Comparison of ENCODE assay signal across 10 cellular contexts in genomic region chr6:34672657-34673043, GRCh38. TPM values are rescaled to one million over a fixed set of nuclear protein-coding genes. Genes with fewer than 3 reads are reported as not detected.
DNase-seq lines count a peak whose midpoint lies in the region; ATAC-seq and TF ChIP-seq lines count a peak whose summit lies in the region.
"Had no signal": no experiment of that assay in that cellular context is flagged by ENCODE, and none has a peak within 500 bp of the region (broad histone marks: within the 10 kb centered on the region; RNA-seq: fewer than 3 reads in every experiment).

No MANE protein-coding gene starts in this region.

- H3K27me3 Mint-ChIP-seq in Calu3 (ENCODE audit: unreplicated experiment): no peaks in the 10 kb centered on the region

- CTCF ChIA-PET in Calu3 (lab: Charles Lee): interaction anchor here (0.6 to 2.4 kb wide), 5 partner anchors 8 to 102 kb away, joined by 3 to 18 read pairs (median 7); no protein-coding TSS in a partner anchor

- H3K36me3 ChIP-seq in KMS-11 (ENCODE audit: insufficient read depth): no peaks in the 10 kb centered on the region
- H3K36me3 ChIP-seq in body of pancreas (replicated peaks in 1 of 2; ENCODE audit: insufficient read depth in 1 of 2, low read depth in 2 of 2): no peaks in the 10 kb centered on the region
- H3K36me3 ChIP-seq in osteoblast (ENCODE audit: insufficient read depth, low read length): no peaks in the 10 kb centered on the region
- H3K36me3 ChIP-seq: uterus had no signal

- H3K27ac Mint-ChIP-seq in Calu3 (ENCODE audit: unreplicated experiment): peak overlapping the region; percentile 34

- DNase-seq in Calu3 (no peak), body of pancreas (no peak), osteoblast (ENCODE audit: insufficient read length, low spot score, missing footprints) (no peak), NCI-H748 (lab: John Stamatoyannopoulos, UW; ENCODE audit: unreplicated experiment) (no peak), posterior cingulate gyrus (no peak)
- DNase-seq: anterior cingulate cortex, occipital lobe, uterus had no signal

- H3K4me1 Mint-ChIP-seq in Calu3 (ENCODE audit: low read depth, unreplicated experiment): peaks cover 50% of the 10 kb centered on the region

- H3K9ac ChIP-seq in KMS-11: peak overlapping the region; percentile 50; the same call in 1 of the 2 replicates

- peaks cover 11% of the 10 kb centered on the region for H3K36me3 Mint-ChIP-seq in Calu3 (ENCODE audit: insufficient read depth, unreplicated experiment)

- no peak overlapping the region for H2AFZ ChIP-seq in KMS-11 (ENCODE audit: low read depth)
- H2AFZ ChIP-seq in osteoblast (ENCODE audit: low read length): no peak overlapping the region

- H3K27me3 ChIP-seq in KMS-11 (ENCODE audit: insufficient read depth, low read depth) (no peaks in the 10 kb centered on the region), body of pancreas (no peaks in the 10 kb centered on the region), osteoblast (ENCODE audit: insufficient read depth, low read length) (no peaks in the 10 kb centered on the region)
- H3K27me3 ChIP-seq: uterus had no signal

- H3K9me3 Mint-ChIP-seq in Calu3 (ENCODE audit: low read depth, unreplicated experiment): no peaks in the 10 kb centered on the region

- H4K20me1 ChIP-seq in KMS-11 (ENCODE audit: insufficient read depth) (no peaks in the 10 kb centered on the region), osteoblast (ENCODE audit: insufficient read depth, low read length) (peaks cover 3% of the 10 kb centered on the region)

- H3K27ac ChIP-seq in KMS-11: peak overlapping the region; percentile 85
- H3K27ac ChIP-seq in body of pancreas: peak overlapping the region in 3 of 4 donors; percentile 44 to 69 (median 61)
- peak overlapping the region; percentile 77 for H3K27ac ChIP-seq in osteoblast (ENCODE audit: low read depth, low read length)
- H3K27ac ChIP-seq: uterus had no signal

- intact Hi-C loops in Calu3 (cut with micrococcal nuclease; ENCODE audit: unreplicated experiment): no loop called here
- intact Hi-C loops in body of pancreas (cut with DNase I): no loop called here
- intact Hi-C loops in posterior cingulate gyrus (cut with DNase I): no loop called here

- H3K4me1 ChIP-seq in KMS-11 (ENCODE audit: low read depth, poor library complexity, severe bottlenecking): peaks cover 60% of the 10 kb centered on the region
- H3K4me1 ChIP-seq in body of pancreas: peaks cover 44% of the 10 kb centered on the region
- peaks cover 22% of the 10 kb centered on the region for H3K4me1 ChIP-seq in osteoblast (ENCODE audit: insufficient read depth, low read length)

- 62 to 63% methylated on average over 3 of the region's 3 CpGs for WGBS in body of pancreas, 2 donors

- H3K4me3 Mint-ChIP-seq in Calu3 (ENCODE audit: low read depth, unreplicated experiment): no peak overlapping the region

- H3K4me3 ChIP-seq in KMS-11 (IDR thresholded peaks at IDR 0.05; ENCODE audit: insufficient read depth, low read depth, low read length): no peak overlapping the region
- no peak overlapping the region for H3K4me3 ChIP-seq in body of pancreas
- H3K4me3 ChIP-seq in osteoblast (ENCODE audit: insufficient read depth, low read length): no peak overlapping the region
- H3K4me3 ChIP-seq: uterus had no signal

- H3K4me2 ChIP-seq in KMS-11 (peak overlapping the region; percentile 52), osteoblast (ENCODE audit: insufficient read depth, low read length) (no peak overlapping the region)

- no peak for TF ChIP-seq CTCF in Calu3 (IDR thresholded peaks at IDR 0.05; ENCODE audit: unreplicated experiment)
- TF ChIP-seq CTCF in KMS-11 (conservative IDR thresholded peaks at IDR 0.05; ENCODE audit: low read depth, low read length): no peak
- no peak for TF ChIP-seq CTCF in body of pancreas (IDR thresholded peaks at IDR 0.05)
- no peak for TF ChIP-seq CTCF in osteoblast (IDR thresholded peaks at IDR 0.05; ENCODE audit: extremely low read depth, low read depth, low read length)

- no peak for TF ChIP-seq POLR2A in body of pancreas (IDR thresholded peaks at IDR 0.05)

- BruUV-seq in Calu3 (replicated peaks; lab: Mats Ljungman, UMichigan): no TSS peak

- ATAC-seq in body of pancreas: no peak
- ATAC-seq in GM18520 (IDR thresholded peaks at IDR 0.05; ENCODE audit: unreplicated experiment): no peak

- peaks cover 99% of the 10 kb centered on the region for H3K79me2 ChIP-seq in KMS-11 (ENCODE audit: insufficient read depth, low read depth)
- H3K79me2 ChIP-seq in osteoblast (ENCODE audit: insufficient read depth, low read length): peaks cover 92% of the 10 kb centered on the region

- H3K9me3 ChIP-seq in body of pancreas (no peaks in the 10 kb centered on the region), osteoblast (ENCODE audit: low read depth, low read length) (no peaks in the 10 kb centered on the region)
- H3K9me3 ChIP-seq: uterus had no signal

RNA-seq across cellular contexts. Expression of gene ILRUN, which starts 23.9 kb away (rescaled TPM):
- 137 and 145 TPM in 2 replicates for total RNA-seq in Calu3 (2022)
- 10 to 100 TPM; 24.6 to 32.6 TPM for total RNA-seq in body of pancreas
- 38.0 and 38.3 TPM in 2 replicates for total RNA-seq in osteoblast
